In genomic region chr7:147231275-147231674, GRCh38 we compare ENCODE assay signal across 28 cellular contexts.
"Had no signal": no experiment of that assay in that cellular context is flagged by ENCODE, and none has a peak within 500 bp of the region (broad histone marks: within the 10 kb centered on the region; RNA-seq: fewer than 3 reads in every experiment).

No MANE protein-coding gene starts in this region.

- ATAC-seq: effector memory CD8-positive, alpha-beta T cell; esophagus mucosa; foreskin keratinocyte; gastrocnemius medialis; gastroesophageal sphincter; heart left ventricle; heart right ventricle had no signal

- H3K4me1 ChIP-seq: colonic mucosa, esophagus muscularis mucosa, esophagus squamous epithelium, foreskin keratinocyte, gastrocnemius medialis, gastroesophageal sphincter, heart left ventricle, heart right ventricle had no signal

- H3K9me3 ChIP-seq: colonic mucosa, esophagus muscularis mucosa, esophagus squamous epithelium, gastrocnemius medialis, gastroesophageal sphincter had no signal

- DNase-seq: colonic mucosa; cortex of kidney; dermis blood vessel endothelial cell; dorsolateral prefrontal cortex; effector CD4-positive, alpha-beta T cell; effector CD8-positive, alpha-beta T cell; effector memory CD4-positive, alpha-beta T cell; effector memory CD8-positive, alpha-beta T cell; endodermal cell; erythroblast; esophagus squamous epithelium; foreskin fibroblast; foreskin keratinocyte; foreskin melanocyte; gastrocnemius medialis; glutamatergic neuron; head of caudate nucleus; heart left ventricle; heart right ventricle had no signal

- H3K27me3 ChIP-seq: colonic mucosa, dorsolateral prefrontal cortex, esophagus muscularis mucosa, esophagus squamous epithelium, foreskin keratinocyte, gastrocnemius medialis, gastroesophageal sphincter, heart left ventricle, heart right ventricle had no signal

- H3K4me3 ChIP-seq: colonic mucosa, coronary artery, dorsolateral prefrontal cortex, esophagus muscularis mucosa, esophagus squamous epithelium, gastrocnemius medialis, gastroesophageal sphincter, heart left ventricle, heart right ventricle had no signal

- H3K36me3 ChIP-seq: colonic mucosa, esophagus muscularis mucosa, esophagus squamous epithelium, gastrocnemius medialis, gastroesophageal sphincter, heart left ventricle, heart right ventricle had no signal

- FAIRE-seq: colon, endometrium, endothelial cell of umbilical vein, frontal cortex had no signal

- H3K27ac ChIP-seq: colonic mucosa, coronary artery, dorsolateral prefrontal cortex, epithelial cell of prostate, esophagus muscularis mucosa, esophagus squamous epithelium, foreskin keratinocyte, gastrocnemius medialis, gastroesophageal sphincter, heart left ventricle, heart right ventricle had no signal
